In the genomic region with DNA sequence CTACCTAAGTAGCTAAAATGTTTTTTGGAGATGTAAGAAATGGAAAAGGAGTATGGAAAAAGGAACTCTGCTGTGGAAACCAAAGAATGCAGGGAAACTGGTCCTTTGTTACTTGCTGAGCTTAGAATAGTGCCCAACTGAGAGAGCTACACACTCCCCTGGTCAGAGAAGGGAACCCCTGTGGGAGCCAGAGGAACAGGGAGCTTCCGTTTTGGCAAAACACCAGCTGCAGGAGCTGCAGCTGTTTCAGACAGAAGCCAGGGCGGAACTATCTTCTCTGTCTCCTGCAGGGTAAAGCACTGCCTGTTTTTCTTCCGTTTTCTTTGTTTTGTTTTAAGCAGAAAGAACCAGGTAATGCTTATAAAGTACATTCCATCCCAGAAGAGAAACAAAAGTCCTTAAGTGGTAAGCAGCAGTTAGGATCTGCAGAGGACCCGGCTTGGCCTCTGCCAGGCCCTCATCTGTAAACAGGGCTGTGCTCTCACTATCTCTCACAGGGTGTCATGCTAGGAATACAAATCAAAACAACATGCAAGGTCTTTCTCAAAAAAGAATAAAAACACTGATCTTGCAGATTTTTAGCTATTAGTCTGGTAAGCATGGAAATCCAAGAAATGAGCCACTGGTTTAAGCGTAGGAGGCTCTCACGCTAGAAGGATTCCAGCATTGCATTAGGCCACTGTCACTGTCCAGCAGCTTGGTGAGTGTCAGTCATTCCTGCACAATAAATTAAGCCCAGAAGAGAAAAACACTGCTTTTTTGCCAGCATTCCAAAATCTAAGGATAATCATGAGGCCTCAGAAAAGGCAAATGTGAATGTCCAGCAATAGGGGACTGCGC, we compare ENCODE assay signal across 8 cellular contexts.
A peak's percentile ranks its signal among the peaks of the same experiment; 100 is the strongest.
DNase-seq lines count a peak whose midpoint lies in the region; ATAC-seq and TF ChIP-seq lines count a peak whose summit lies in the region.

No MANE protein-coding gene starts in this region.

- H3K4me1 ChIP-seq in OCI-LY7 (ENCODE audit: insufficient read depth, low read length, poor library complexity, severe bottlenecking) (peaks cover 16% of the 10 kb centered on the region), heart left ventricle (peaks cover 0 to 22% (median 10%) of the 10 kb centered on the region in 12 donors), PC-9 (replicated peaks; ENCODE audit: insufficient read depth) (no peaks in the 10 kb centered on the region)

- DNase-seq in HL-60 (ENCODE audit: low read depth in 1 of 2, low spot score in 1 of 2) (peak; percentile 32 to 79), OCI-LY7 (ENCODE audit: low spot score) (peak; percentile 32), heart left ventricle (peak; percentile 51 to 79 (median 61)), putamen (ENCODE audit: low spot score) (peak; percentile 43), NCI-H2029 (lab: John Stamatoyannopoulos, UW) (no peak), PC-9 (no peak)
- DNase-seq in activated CD4-positive, alpha-beta T cell treated with anti-CD3 and anti-CD28 coated beads, Interleukin-2, amount 50 U/mL, for 4 hours: no peak

- H3K4me3 ChIP-seq in HL-60 (replicated peaks; ENCODE audit: insufficient read depth, low read length): no peak overlapping the region
- no peak overlapping the region for H3K4me3 ChIP-seq in OCI-LY7 (ENCODE audit: low read depth, low read length, poor library complexity, severe bottlenecking)
- no peak overlapping the region for H3K4me3 ChIP-seq in heart left ventricle
- H3K4me3 ChIP-seq in PC-9: no peak overlapping the region

- H3K27me3 ChIP-seq in HL-60 (ENCODE audit: insufficient read depth, poor library complexity, severe bottlenecking) (no peaks in the 10 kb centered on the region), heart left ventricle (peaks cover 0 to 13% (median 0%) of the 10 kb centered on the region in 9 donors), PC-9 (ENCODE audit: insufficient read depth, low read depth) (no peaks in the 10 kb centered on the region)

- H2AFZ ChIP-seq in OCI-LY7 (ENCODE audit: low read length): no peak overlapping the region
- H2AFZ ChIP-seq in PC-9: no peak overlapping the region

- CTCF ChIA-PET in OCI-LY7 (lab: Charles Lee; ENCODE audit: unreplicated experiment) (interaction anchor here (1.0 kb wide), 1 partner anchor 71 kb away, joined by 3 read pairs; no protein-coding TSS in a partner anchor), PC-9 (lab: Charles Lee) (no interaction called here)

- intact Hi-C loops in OCI-LY7 (cut with micrococcal nuclease; ENCODE audit: unreplicated experiment): loop anchor here (10.0 kb wide), 1 partner anchor 145 kb away; no protein-coding TSS in a partner anchor
- intact Hi-C loops in heart left ventricle (cut with DNase I): loop anchor here in 2 of 10 donors (5.0 kb wide), 2 partner anchors 38 to 92 kb away; no protein-coding TSS in a partner anchor
- intact Hi-C loops in PC-9 (cut with micrococcal nuclease; ENCODE audit: unreplicated experiment): no loop called here

- H3K4me2 ChIP-seq in OCI-LY7 (ENCODE audit: low read length): peak overlapping the region; percentile 41
- no peak overlapping the region for H3K4me2 ChIP-seq in PC-9

- POLR2A ChIA-PET in OCI-LY7 (lab: Charles Lee) (no interaction called here), PC-9 (lab: Charles Lee; ENCODE audit: unreplicated experiment) (no interaction called here)

- BruUV-seq in OCI-LY7 (replicated peaks; lab: Mats Ljungman, UMichigan) (no TSS peak), PC-9 (replicated peaks; lab: Mats Ljungman, UMichigan) (no TSS peak)

- no peak for TF ChIP-seq POLR2A in heart left ventricle (IDR thresholded peaks at IDR 0.05)

- peak; percentile 81 to 90 (median 86) for ATAC-seq in heart left ventricle
- no peak for ATAC-seq in GM18867 (IDR thresholded peaks at IDR 0.05; ENCODE audit: unreplicated experiment)

- H3F3A ChIP-seq in PC-9 (ENCODE audit: insufficient read depth, low read depth): no peaks in the 10 kb centered on the region

- H3K9me2 ChIP-seq in OCI-LY7 (ENCODE audit: insufficient read depth, low read length) (no peaks in the 10 kb centered on the region), PC-9 (ENCODE audit: insufficient read depth) (no peaks in the 10 kb centered on the region)

- WGBS in heart left ventricle, 4 donors: 31 to 40% (median 38%) methylated on average over 7 of the region's 7 CpGs

- no peaks in the 10 kb centered on the region for H4K20me1 ChIP-seq in OCI-LY7 (ENCODE audit: insufficient read depth, low read length)
- H4K20me1 ChIP-seq in PC-9 (ENCODE audit: insufficient read depth): no peaks in the 10 kb centered on the region

- peak overlapping the region; percentile 30 for H3K27ac ChIP-seq in HL-60 (replicated peaks)
- peak overlapping the region; percentile 21 for H3K27ac ChIP-seq in OCI-LY7 (ENCODE audit: low read depth, low read length, poor library complexity, severe bottlenecking)
- H3K27ac ChIP-seq in heart left ventricle: peak overlapping the region in 7 of 12 donors; percentile 28 to 57 (median 34)
- H3K27ac ChIP-seq in PC-9: no peak overlapping the region

- H3K36me3 ChIP-seq in OCI-LY7 (ENCODE audit: insufficient read depth, low read length) (peaks cover 25% of the 10 kb centered on the region), heart left ventricle (no peaks in the 10 kb centered on the region), PC-9 (ENCODE audit: low read depth) (no peaks in the 10 kb centered on the region)

- H3K79me2 ChIP-seq in OCI-LY7 (ENCODE audit: insufficient read depth, low read depth, low read length): no peaks in the 10 kb centered on the region
- no peaks in the 10 kb centered on the region for H3K79me2 ChIP-seq in PC-9 (ENCODE audit: low read depth)

- no peak for TF ChIP-seq CTCF in HL-60 (IDR thresholded peaks at IDR 0.05; ENCODE audit: insufficient read depth, low read length)
- no peak for TF ChIP-seq CTCF in OCI-LY7 (conservative IDR thresholded peaks at IDR 0.05; ENCODE audit: low read length)
- no peak for TF ChIP-seq CTCF in heart left ventricle (IDR thresholded peaks at IDR 0.05)
- TF ChIP-seq CTCF in PC-9 (conservative IDR thresholded peaks at IDR 0.05): no peak

- H3K9me3 ChIP-seq in OCI-LY7 (ENCODE audit: low read length) (no peaks in the 10 kb centered on the region), heart left ventricle (no peaks in the 10 kb centered on the region), PC-9 (ENCODE audit: insufficient read depth, low read depth) (no peaks in the 10 kb centered on the region)

Comparison
In these comparisons a context has a peak if more than half of its experiments do, and no peak if none do; other contexts are left out.
1. DNase-seq: peak in HL-60 (2 of 2), OCI-LY7 (single experiment), heart left ventricle (5 of 5) and putamen (single experiment); none in activated CD4-positive, alpha-beta T cell treated with anti-CD3 and anti-CD28 coated beads, Interleukin-2, amount 50 U/mL, for 4 hours (0 of 2), NCI-H2029 (single experiment) and PC-9 (0 of 2).